23 cellular contexts compared by ENCODE assay signal in the genomic region with DNA sequence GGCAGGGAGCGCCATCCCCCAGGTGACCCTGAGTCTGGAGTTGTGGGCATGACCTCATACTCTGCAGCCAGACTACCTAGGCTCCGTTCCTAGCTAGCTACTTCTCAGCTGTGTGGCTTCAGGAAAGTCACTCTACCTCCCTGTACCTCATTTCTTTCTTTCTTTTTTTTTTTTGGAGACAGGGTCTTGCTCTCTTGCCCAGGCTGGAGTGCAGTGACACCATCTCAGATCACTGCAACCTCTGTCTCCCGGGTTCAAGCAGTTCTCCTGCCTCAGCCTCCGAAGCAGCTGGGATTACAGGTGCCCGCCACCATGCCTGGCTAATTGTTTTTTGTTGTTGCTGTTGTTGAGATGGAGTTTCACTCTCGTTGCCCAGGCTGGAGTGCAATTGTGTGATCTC. TPM values are rescaled to one million over a fixed set of nuclear protein-coding genes. Genes with fewer than 3 reads are reported as not detected.
"Had no signal": no experiment of that assay in that cellular context is flagged by ENCODE, and none has a peak within 500 bp of the region (broad histone marks: within the 10 kb centered on the region; RNA-seq: fewer than 3 reads in every experiment).

No MANE protein-coding gene starts in this region.

- FAIRE-seq: endometrium had no signal

- H3K9me3 Mint-ChIP-seq: activated CD4-positive, alpha-beta memory T cell treated with anti-CD3 and anti-CD28 coated beads for 36 hours; activated naive CD4-positive, alpha-beta T cell treated with anti-CD3 and anti-CD28 coated beads, Interleukin-2, amount 50 U/mL, for 24 hours; dendritic cell treated with granulocyte-macrophage colony-stimulating factor and Interleukin-4, amounts not matched to agents 40 ng/mL and 50 ng/mL, for 4 days; immature natural killer cell; naive B cell had no signal

- H3K9me3 ChIP-seq: testis, uterus had no signal

- H3K4me3 ChIP-seq: testis, uterus had no signal

- H3K27ac Mint-ChIP-seq: activated CD4-positive, alpha-beta memory T cell treated with anti-CD3 and anti-CD28 coated beads for 36 hours; activated naive CD4-positive, alpha-beta T cell treated with anti-CD3 and anti-CD28 coated beads, Interleukin-2, amount 50 U/mL, for 24 hours; immature natural killer cell; T-helper 17 cell had no signal

- H3K4me3 Mint-ChIP-seq: activated CD4-positive, alpha-beta memory T cell treated with anti-CD3 and anti-CD28 coated beads for 36 hours; activated naive CD4-positive, alpha-beta T cell treated with anti-CD3 and anti-CD28 coated beads, Interleukin-2, amount 50 U/mL, for 24 hours; dendritic cell treated with granulocyte-macrophage colony-stimulating factor and Interleukin-4, amounts not matched to agents 40 ng/mL and 50 ng/mL, for 4 days; immature natural killer cell; naive B cell; T-helper 17 cell had no signal

- H3K27ac ChIP-seq: brain microvascular endothelial cell, testis, uterus had no signal

- H3K4me1 ChIP-seq: uterus had no signal

- H3K27me3 Mint-ChIP-seq: activated CD4-positive, alpha-beta memory T cell treated with anti-CD3 and anti-CD28 coated beads for 36 hours; activated naive CD4-positive, alpha-beta T cell treated with anti-CD3 and anti-CD28 coated beads, Interleukin-2, amount 50 U/mL, for 24 hours; dendritic cell treated with granulocyte-macrophage colony-stimulating factor and Interleukin-4, amounts not matched to agents 40 ng/mL and 50 ng/mL, for 4 days; naive B cell; T-helper 17 cell had no signal

- H3K36me3 ChIP-seq: uterus had no signal

- DNase-seq: activated CD4-positive, alpha-beta memory T cell treated with anti-CD3 and anti-CD28 coated beads for 36 hours; activated CD4-positive, alpha-beta T cell treated with anti-CD3 and anti-CD28 coated beads for 48 hours; activated gamma-delta T cell treated with Interleukin-2 at 50 U/mL for 16 hours; brain microvascular endothelial cell; effector CD4-positive, alpha-beta T cell; foreskin fibroblast; immature natural killer cell; mesendoderm; naive B cell; stimulated activated CD4-positive, alpha-beta T cell treated with anti-CD3 and anti-CD28 coated beads, Interleukin-2, amount 100 ng/mL, for 48 hours; stimulated activated CD8-positive, alpha-beta memory T cell treated with anti-CD3 and anti-CD28 coated beads, Interleukin-4, amount 100 ng/mL, for 48 hours; stimulated activated naive CD4-positive, alpha-beta T cell; T-helper 17 cell; testis; trophoblast cell; uterus had no signal

- H3K4me1 Mint-ChIP-seq: activated naive CD4-positive, alpha-beta T cell treated with anti-CD3 and anti-CD28 coated beads, Interleukin-2, amount 50 U/mL, for 24 hours had no signal

- H3K27me3 ChIP-seq: brain microvascular endothelial cell, testis, uterus had no signal

RNA-seq across cellular contexts. Expression of gene TICAM1, which starts 21.0 kb away (rescaled TPM):
- polyA plus RNA-seq: neural cell had no signal

RNA-seq across cellular contexts. Expression of gene ARRDC5, which starts 50.2 kb away (rescaled TPM):
- total RNA-seq: epithelial cell of proximal tubule, fibroblast of lung, kidney epithelial cell had no signal
- polyA plus RNA-seq: fibroblast of lung, neural cell had no signal
